8 cellular contexts compared by ENCODE assay signal in the genomic region with DNA sequence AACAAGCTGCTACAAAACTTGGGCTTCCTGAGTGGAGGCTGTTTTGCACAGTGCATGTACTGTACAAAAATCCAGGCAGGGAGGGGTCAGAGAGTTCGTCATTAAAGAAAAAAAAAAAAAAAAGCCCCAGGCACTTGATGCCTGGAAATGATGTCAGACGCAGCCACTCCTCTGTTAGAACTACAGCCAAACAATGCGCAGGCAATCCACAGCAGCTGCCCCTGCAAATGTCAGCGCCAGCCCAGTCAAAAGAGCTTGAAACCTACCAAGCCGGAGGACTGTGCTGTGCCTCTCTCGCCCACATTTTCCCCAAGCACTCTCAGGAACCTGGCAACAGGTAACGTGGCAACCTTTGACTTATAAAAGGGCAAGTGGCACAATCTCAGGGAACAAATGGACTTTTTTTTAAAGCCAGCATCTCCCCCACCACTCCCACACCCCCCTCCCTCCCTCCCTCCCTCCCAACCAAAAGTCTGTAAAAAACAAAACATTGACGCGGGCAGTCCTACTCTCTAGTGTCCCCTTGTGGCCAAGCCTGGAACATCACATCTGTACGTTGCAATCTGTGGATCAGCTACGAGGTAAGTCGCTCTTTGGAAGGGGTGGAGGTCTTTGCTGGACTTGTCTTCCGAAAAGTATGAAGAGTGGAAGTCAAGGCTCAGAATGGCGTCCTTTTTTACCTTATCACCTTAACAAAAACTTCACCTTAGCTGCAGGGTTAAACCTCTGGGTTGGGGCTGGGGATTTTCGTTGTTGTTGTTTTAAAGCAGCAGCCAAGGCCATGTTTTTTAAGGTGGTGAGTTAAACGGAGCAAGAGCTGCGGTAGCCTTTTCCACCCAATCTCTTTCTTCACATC.
DNase-seq lines count a peak whose midpoint lies in the region; ATAC-seq, FAIRE-seq and TF ChIP-seq lines count a peak whose summit lies in the region.

No MANE protein-coding gene starts in this region.

- H3K4me3 ChIP-seq in WERI-Rb-1 (ENCODE audit: low read depth, low read length) (peak overlapping the region; percentile 47), bronchial epithelial cell (ENCODE audit: low read depth, low read length) (peak overlapping the region; percentile 51), spleen (peak overlapping the region; percentile 27 to 75 (median 44))

- TF ChIP-seq CTCF in WERI-Rb-1 (IDR thresholded peaks at IDR 0.05; ENCODE audit: low read depth, low read length) (peak; percentile 85), bronchial epithelial cell (IDR thresholded peaks at IDR 0.05; ENCODE audit: insufficient read depth, low read length, severe bottlenecking) (peak; percentile 78), spleen (IDR thresholded peaks at IDR 0.05 in 8 of 11, conservative IDR thresholded peaks at IDR 0.05 in 3 of 11) (peak; percentile 65 to 95 (median 89))

- peak overlapping the region; percentile 73 for H3K27ac ChIP-seq in WERI-Rb-1
- H3K27ac ChIP-seq in spleen, result peak overlapping the region; percentile 94 to 98 (median 96)

- H3K9me3 ChIP-seq in WERI-Rb-1 (ENCODE audit: severe bottlenecking), result no peaks in the 10 kb centered on the region
- H3K9me3 ChIP-seq in spleen, result no peaks in the 10 kb centered on the region

- no peaks in the 10 kb centered on the region for H3K27me3 ChIP-seq in WERI-Rb-1 (ENCODE audit: insufficient read depth, low read depth, severe bottlenecking)
- no peaks in the 10 kb centered on the region for H3K27me3 ChIP-seq in bronchial epithelial cell (ENCODE audit: control insufficient read depth, insufficient read depth, low read length)
- H3K27me3 ChIP-seq in spleen (replicated peaks in 1 of 7), result no peaks in the 10 kb centered on the region

- H3K27ac Mint-ChIP-seq in immature natural killer cell, result peak overlapping the region; percentile 97 to 99 (median 98)

- no peaks in the 10 kb centered on the region for H3K9me3 Mint-ChIP-seq in immature natural killer cell

- intact Hi-C loops in spleen (cut with DNase I; ENCODE audit: low total_unique reads), result loop anchor here (5.0 kb wide), 1 partner anchor 147 kb away; no protein-coding TSS in a partner anchor

- WGBS in spleen, 5 donors, result 0 to 1% (median 0%) methylated on average over 17 of the region's 17 CpGs

- TF ChIP-seq POLR2A in spleen (IDR thresholded peaks at IDR 0.05), result peak in 2 of 3 donors; percentile 51 to 78

- FAIRE-seq in bronchial epithelial cell (lab: Jason Lieb, UNC), result no peak

- ATAC-seq in GM18870 (IDR thresholded peaks at IDR 0.05; ENCODE audit: unreplicated experiment) (peak; percentile 47), HG03135 (IDR thresholded peaks at IDR 0.05; ENCODE audit: unreplicated experiment) (peak; percentile 61)

- H3K36me3 ChIP-seq in WERI-Rb-1 (no peaks in the 10 kb centered on the region), bronchial epithelial cell (ENCODE audit: control insufficient read depth, insufficient read depth, low read length) (peaks cover 3% of the 10 kb centered on the region), spleen (peaks cover 0 to 18% (median 0%) of the 10 kb centered on the region in 6 donors)

- peaks cover 0 to 7% (median 4%) of the 10 kb centered on the region in 3 donors for H3K36me3 Mint-ChIP-seq in immature natural killer cell

- H3K27me3 Mint-ChIP-seq in immature natural killer cell (ENCODE audit: low read depth in 3 of 3), result peaks cover 6 to 21% (median 16%) of the 10 kb centered on the region in 3 donors

- H3K4me3 Mint-ChIP-seq in immature natural killer cell, result peak overlapping the region; percentile 94 to 99 (median 98)

- DNase-seq in AG08396 (ENCODE audit: low spot score) (peak; percentile 79), NCI-H2171 treated with DMSO at 0.1 percent for 48 hours (lab: John Stamatoyannopoulos, UW) (peak; percentile 96), WERI-Rb-1 (peak; percentile 81), bronchial epithelial cell (ENCODE audit: low read depth) (peak; percentile 95), immature natural killer cell (peak; percentile 91 to 95 (median 95)), spleen (peak; percentile 92)

- H3K4me1 Mint-ChIP-seq in immature natural killer cell, result peaks cover 55 to 56% of the 10 kb centered on the region in 2 donors

- peaks cover 38 to 67% (median 52%) of the 10 kb centered on the region in 6 donors for H3K4me1 ChIP-seq in spleen

Comparison
In these comparisons a context has a peak if more than half of its experiments do, and no peak if none do; other contexts are left out.
1. Peak in every context shown above with its lines: DNase-seq, ATAC-seq, H3K4me3 ChIP-seq and H3K27ac ChIP-seq.